ENCODE assay signal across 1 cellular context in the genomic region with DNA sequence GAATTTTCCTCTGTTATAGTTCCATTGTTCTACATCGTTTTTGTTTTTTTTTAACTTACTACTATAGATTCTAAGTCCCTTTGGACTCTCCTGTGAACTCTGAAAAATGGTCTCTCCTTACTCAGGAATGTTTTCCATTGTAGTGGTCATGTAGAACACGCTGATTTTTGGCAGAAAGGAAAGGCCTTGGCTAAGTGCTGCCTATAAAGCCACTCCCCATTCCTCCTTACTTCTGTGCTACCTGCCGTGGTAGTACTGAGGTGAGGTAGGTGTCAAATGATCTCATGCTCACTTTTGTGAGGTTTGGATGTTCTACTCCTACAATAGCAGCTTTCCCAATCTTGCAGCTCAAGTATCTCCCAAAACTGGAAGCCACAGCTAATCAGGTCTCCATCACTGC.
TF ChIP-seq lines count a peak whose summit lies in the region.

No MANE protein-coding gene starts in this region.

TF ChIP-seq in H1, 55 proteins besides CTCF, POLR2A, EP300 and RAD21 (continued from another document):
- TF ChIP-seq KDM1A (IDR thresholded peaks at IDR 0.05; ENCODE audit: borderline replicate concordance, low read length) = no peak
